In the genomic region with DNA sequence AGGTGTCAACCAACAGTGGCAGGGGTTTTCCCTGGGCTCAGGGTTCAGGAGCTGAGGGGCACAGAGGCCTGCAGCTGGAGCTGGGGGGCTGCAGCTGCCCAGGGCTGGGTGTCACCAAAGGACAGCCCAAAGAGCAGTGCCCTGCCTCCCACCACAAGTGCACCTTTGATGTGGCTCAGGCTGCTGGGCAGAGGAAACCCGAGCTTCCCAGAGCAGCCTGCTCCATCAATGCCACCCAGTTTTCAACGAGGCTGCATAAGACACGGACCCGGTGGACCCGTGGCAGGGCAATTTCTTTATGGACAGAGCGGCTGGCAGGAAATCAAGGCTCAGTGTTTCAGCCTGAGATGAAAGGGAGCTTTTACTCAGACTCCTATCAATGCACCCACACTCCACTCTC, we compare ENCODE assay signal across 29 cellular contexts. TPM values are rescaled to one million over a fixed set of nuclear protein-coding genes. Genes with fewer than 3 reads are reported as not detected.
"Had no signal": no experiment of that assay in that cellular context is flagged by ENCODE, and none has a peak within 500 bp of the region (broad histone marks: within the 10 kb centered on the region; RNA-seq: fewer than 3 reads in every experiment).

No MANE protein-coding gene starts in this region.

- H3K9me3 Mint-ChIP-seq: activated CD4-positive, alpha-beta T cell treated with anti-CD3 and anti-CD28 coated beads, Interleukin-2, amount 10 ng/mL, durations not matched to agents 24 days and 14 days; activated naive CD4-positive, alpha-beta T cell treated with anti-CD3 and anti-CD28 coated beads, Interleukin-2, amount 50 U/mL, for 24 hours; activated T-cell treated with anti-CD3 and anti-CD28 coated beads, Interleukin-2, amount 50 U/mL, for 24 hours; activated T-helper 1 cell treated with anti-CD3 and anti-CD28 coated beads, Interleukin-12 subunit alpha, Interleukin-12 subunit beta, Interleukin-2, Interleukin-4 antibody, amounts not matched to agents 30 ng/mL and 10 ng/mL and 1 ng/mL, durations not matched to agents 14 hours and 24 hours and 36 hours; WTC11 had no signal

- H3K4me3 ChIP-seq: coronary artery, Peyer's patch had no signal

- H3K4me3 Mint-ChIP-seq: activated CD4-positive, alpha-beta T cell treated with anti-CD3 and anti-CD28 coated beads, Interleukin-2, amount 10 ng/mL, durations not matched to agents 24 days and 14 days; activated CD8-positive, alpha-beta memory T cell treated with anti-CD3 and anti-CD28 coated beads, Interleukin-2, amount 10 ng/mL, durations not matched to agents 7 days and 5 days; activated naive CD4-positive, alpha-beta T cell treated with anti-CD3 and anti-CD28 coated beads, Interleukin-2, amount 50 U/mL, for 24 hours; activated T-cell treated with anti-CD3 and anti-CD28 coated beads, Interleukin-2, amount 50 U/mL, for 24 hours; activated T-helper 1 cell treated with anti-CD3 and anti-CD28 coated beads, Interleukin-12 subunit alpha, Interleukin-12 subunit beta, Interleukin-2, Interleukin-4 antibody, amounts not matched to agents 30 ng/mL and 10 ng/mL and 1 ng/mL, durations not matched to agents 14 hours and 24 hours and 36 hours; T-helper 17 cell; WTC11 had no signal

- H3K27ac Mint-ChIP-seq: activated CD4-positive, alpha-beta T cell treated with anti-CD3 and anti-CD28 coated beads, Interleukin-2, amount 10 ng/mL, durations not matched to agents 24 days and 14 days; activated CD8-positive, alpha-beta memory T cell treated with anti-CD3 and anti-CD28 coated beads, Interleukin-2, amount 10 ng/mL, durations not matched to agents 7 days and 5 days; activated naive CD4-positive, alpha-beta T cell treated with anti-CD3 and anti-CD28 coated beads, Interleukin-2, amount 50 U/mL, for 24 hours; activated T-cell treated with anti-CD3 and anti-CD28 coated beads, Interleukin-2, amount 50 U/mL, for 24 hours; activated T-helper 1 cell treated with anti-CD3 and anti-CD28 coated beads, Interleukin-12 subunit alpha, Interleukin-12 subunit beta, Interleukin-2, Interleukin-4 antibody, amounts not matched to agents 30 ng/mL and 10 ng/mL and 1 ng/mL, durations not matched to agents 14 hours and 24 hours and 36 hours; T-helper 17 cell; WTC11 had no signal

- H3K27ac ChIP-seq: coronary artery, Peyer's patch, RWPE1 had no signal

- H3K4me1 ChIP-seq: Peyer's patch had no signal

- H3K4me1 Mint-ChIP-seq: activated CD4-positive, alpha-beta T cell treated with anti-CD3 and anti-CD28 coated beads, Interleukin-2, amount 10 ng/mL, durations not matched to agents 24 days and 14 days; activated CD8-positive, alpha-beta memory T cell treated with anti-CD3 and anti-CD28 coated beads, Interleukin-2, amount 10 ng/mL, durations not matched to agents 7 days and 5 days; activated naive CD4-positive, alpha-beta T cell treated with anti-CD3 and anti-CD28 coated beads, Interleukin-2, amount 50 U/mL, for 24 hours; T-helper 17 cell had no signal

- DNase-seq: activated CD4-positive, alpha-beta T cell treated with anti-CD3 and anti-CD28 coated beads for 1 hour; activated CD4-positive, alpha-beta T cell treated with anti-CD3 and anti-CD28 coated beads, Interleukin-2, amount 10 ng/mL, durations not matched to agents 24 days and 14 days; activated CD4-positive, alpha-beta T cell treated with anti-CD3 and anti-CD28 coated beads, Interleukin-2, amount 50 U/mL, for 48 hours; activated CD8-positive, alpha-beta memory T cell treated with anti-CD3 and anti-CD28 coated beads, Interleukin-2, amount 10 ng/mL, durations not matched to agents 7 days and 5 days; activated effector memory CD4-positive, alpha-beta T cell treated with Interleukin-2 at 50 U/mL for 16 hours; activated naive CD4-positive, alpha-beta T cell; activated T-cell treated with anti-CD3 and anti-CD28 coated beads, Interleukin-2, amount 50 U/mL, for 24 hours; aorta; central memory CD4-positive, alpha-beta T cell; MM.1S; NCI-H1105; NCI-H1436; NCI-H1694 treated with DMSO at 0.1 percent for 48 hours; NCI-H2029 treated with DMSO at 0.1 percent for 48 hours; NCI-H446; NCI-H524; NCI-H748 treated with DMSO at 0.1 percent for 48 hours; NK-92 treated with Interleukin-12 subunit alpha and Interleukin-12 subunit beta, amount 100 ng/mL, for 24 hours; OCI-M1; Peyer's patch; Right ventricle myocardium superior; T-helper 17 cell; T-helper 9 cell had no signal

- H3K9me3 ChIP-seq: Peyer's patch had no signal

- H3K36me3 Mint-ChIP-seq: activated CD8-positive, alpha-beta memory T cell treated with anti-CD3 and anti-CD28 coated beads, Interleukin-2, amount 10 ng/mL, durations not matched to agents 7 days and 5 days; activated naive CD4-positive, alpha-beta T cell treated with anti-CD3 and anti-CD28 coated beads, Interleukin-2, amount 50 U/mL, for 24 hours; WTC11 had no signal

- ATAC-seq: activated CD8-positive, alpha-beta memory T cell treated with anti-CD3 and anti-CD28 coated beads, Interleukin-2, amount 10 ng/mL, durations not matched to agents 7 days and 5 days; T-helper 17 cell; WTC11 had no signal

- H3K27me3 ChIP-seq: Peyer's patch had no signal

- H3K36me3 ChIP-seq: Peyer's patch had no signal

RNA-seq across cellular contexts. Expression of a gene that starts 18.8 kb away (rescaled TPM):
- total RNA-seq: activated CD4-positive, alpha-beta T cell treated with anti-CD3 and anti-CD28 coated beads, Interleukin-2, amount 10 ng/mL, durations not matched to agents 24 days and 14 days; activated CD8-positive, alpha-beta memory T cell treated with anti-CD3 and anti-CD28 coated beads, Interleukin-2, amount 10 ng/mL, durations not matched to agents 7 days and 5 days; activated T-helper 1 cell treated with anti-CD3 and anti-CD28 coated beads, Interleukin-12 subunit alpha, Interleukin-12 subunit beta, Interleukin-2, Interleukin-4 antibody, amounts not matched to agents 30 ng/mL and 10 ng/mL and 1 ng/mL, durations not matched to agents 14 hours and 24 hours and 36 hours; SK-MEL-5; T-helper 17 cell had no signal
